Comparison of ENCODE assay signal across 1 cellular context in genomic region chr3:39146611-39147373, GRCh38.
TF ChIP-seq lines count a peak whose summit lies in the region.

No MANE protein-coding gene starts in this region.

TF ChIP-seq in HEK293, 187 proteins besides CTCF, POLR2A, EP300 and RAD21 (continued from another document):
- TF ChIP-seq SCRT1 (tag by site-specific recombination; IDR thresholded peaks at IDR 0.05; ENCODE audit: borderline replicate concordance) (peak; percentile 15; the same call in 1 of the 2 replicates), HOXD13 (CRISPR knock-in tag; IDR thresholded peaks at IDR 0.05; ENCODE audit: borderline replicate concordance) (no peak), ZBTB10 (tag by site-specific recombination; IDR thresholded peaks at IDR 0.05) (peak; percentile 50; the same call in 1 of the 2 replicates), ZNF660 (tag by site-specific recombination; IDR thresholded peaks at IDR 0.05) (no peak), ZNF112 (tag by site-specific recombination; IDR thresholded peaks at IDR 0.05) (no peak), ZNF24 (tag by site-specific recombination; IDR thresholded peaks at IDR 0.05) (peak; percentile 42; the same call in 1 of the 2 replicates), ZNF266 (tag by site-specific recombination; IDR thresholded peaks at IDR 0.05; ENCODE audit: low read depth) (no peak)
